8 cellular contexts compared by ENCODE assay signal in the genomic region with DNA sequence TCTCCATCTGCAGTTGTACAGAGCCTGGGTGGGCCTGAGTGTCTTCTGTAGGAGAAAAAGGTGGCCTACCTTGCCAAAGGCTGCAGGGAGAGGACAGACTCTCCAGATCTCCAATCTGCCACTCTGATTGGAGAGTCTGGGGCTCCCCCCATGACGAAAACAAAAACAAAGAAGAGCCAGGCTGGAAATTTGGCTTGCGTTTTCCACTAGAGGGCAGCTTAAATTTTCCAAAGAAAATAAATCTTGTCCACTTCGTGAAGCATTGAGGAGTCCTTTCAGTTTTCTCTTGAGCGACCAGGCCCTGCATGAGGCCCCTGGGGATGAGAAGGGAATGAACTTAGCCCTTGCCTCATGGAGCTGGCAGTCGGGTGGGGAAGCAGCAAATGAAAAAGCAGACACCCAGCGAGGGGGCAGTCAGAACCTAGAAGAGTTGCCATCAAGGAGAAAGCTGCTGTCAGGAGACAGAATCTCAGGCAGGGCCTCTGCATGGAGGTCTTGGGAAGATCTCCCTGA. TPM values are rescaled to one million over a fixed set of nuclear protein-coding genes. Genes with fewer than 3 reads are reported as not detected.
A peak's percentile ranks its signal among the peaks of the same experiment; 100 is the strongest.
DNase-seq lines count a peak whose midpoint lies in the region; ATAC-seq, FAIRE-seq and TF ChIP-seq lines count a peak whose summit lies in the region.

No MANE protein-coding gene starts in this region.

- H3K27me3 ChIP-seq in HAP-1 (ENCODE audit: low read depth) (no peaks in the 10 kb centered on the region), cardiac muscle cell (peaks cover 3% of the 10 kb centered on the region), spleen (replicated peaks in 1 of 7) (no peaks in the 10 kb centered on the region)

- no peak for TF ChIP-seq POLR2A in GM12891 (IDR thresholded peaks at IDR 0.05; ENCODE audit: low read depth, low read length)
- TF ChIP-seq POLR2A in spleen (IDR thresholded peaks at IDR 0.05): no peak

- peak; percentile 33 for TF ChIP-seq CTCF in AG04449 (IDR thresholded peaks at IDR 0.05; ENCODE audit: insufficient read depth, low read length, missing control alignments)
- TF ChIP-seq CTCF in cardiac muscle cell (IDR thresholded peaks at IDR 0.05; ENCODE audit: low read depth, low read length): peak; percentile 67
- TF ChIP-seq CTCF in spleen (IDR thresholded peaks at IDR 0.05 in 8 of 11, conservative IDR thresholded peaks at IDR 0.05 in 3 of 11): no peak

- intact Hi-C loops in spleen (cut with DNase I; ENCODE audit: low total_unique reads): no loop called here

- H3K27ac ChIP-seq in cardiac muscle cell (no peak overlapping the region), spleen (no peak overlapping the region)

- ATAC-seq in GM18873 (IDR thresholded peaks at IDR 0.05; ENCODE audit: low FRiP score, unreplicated experiment) (no peak), esophagus mucosa (no peak)

- CTCF ChIA-PET in AG04449 (lab: Yijun Ruan, JAX): interaction anchor here (0.6 to 2.9 kb wide), 20 partner anchors 9 to 197 kb away, joined by 3 to 21 read pairs (median 4); a partner anchor contains a TSS

- H3K4me3 ChIP-seq in AG04449 (ENCODE audit: low read depth, low read length) (no peak overlapping the region), HAP-1 (no peak overlapping the region), cardiac muscle cell (no peak overlapping the region), spleen (no peak overlapping the region)

- H3K9me3 ChIP-seq in HAP-1: no peaks in the 10 kb centered on the region
- H3K9me3 ChIP-seq in cardiac muscle cell (ENCODE audit: low read depth): no peaks in the 10 kb centered on the region
- no peaks in the 10 kb centered on the region for H3K9me3 ChIP-seq in spleen

- WGBS in spleen, 5 donors: 28 to 45% (median 38%) methylated on average over 6 of the region's 6 CpGs

- in situ Hi-C loops in HAP-1 (cut with MboI; ENCODE audit: low sequenced_read_pairs): no loop called here

- no peak for DNase-seq in AG04449 (ENCODE audit: low read depth, low spot score)
- peak; percentile 57 to 58 for DNase-seq in HAP-1 (ENCODE audit: low spot score in 2 of 2)
- peak; percentile 50 for DNase-seq in SKM-1 (lab: John Stamatoyannopoulos, UW; ENCODE audit: unreplicated experiment)
- peak; percentile 18 to 77 for DNase-seq in cardiac muscle cell (ENCODE audit: low read depth in 1 of 2, low spot score in 1 of 2)
- no peak for DNase-seq in GM12891 (ENCODE audit: insufficient read length, low spot score)
- DNase-seq in spleen: no peak

- H3K36me3 ChIP-seq in HAP-1 (replicated peaks): no peaks in the 10 kb centered on the region
- no peaks in the 10 kb centered on the region for H3K36me3 ChIP-seq in cardiac muscle cell
- H3K36me3 ChIP-seq in spleen: no peaks in the 10 kb centered on the region

- H3K4me1 ChIP-seq in HAP-1 (peaks cover 7% of the 10 kb centered on the region; the same call in 1 of the 2 replicates), cardiac muscle cell (ENCODE audit: low read depth) (no peaks in the 10 kb centered on the region), spleen (peaks cover 0 to 9% (median 0%) of the 10 kb centered on the region in 6 donors)

- FAIRE-seq in GM12891 (lab: Jason Lieb, UNC): no peak

- POLR2A ChIA-PET in AG04449 (lab: Yijun Ruan, JAX): no interaction called here

TF ChIP-seq in GM12891, 5 proteins besides CTCF, POLR2A, EP300 and RAD21:
- no peak for TF ChIP-seq SPI1 (IDR thresholded peaks at IDR 0.05; ENCODE audit: low read depth, low read length)
- TF ChIP-seq POU2F2 (IDR thresholded peaks at IDR 0.05; ENCODE audit: low read depth, low read length): no peak
- no peak for TF ChIP-seq PAX5 (IDR thresholded peaks at IDR 0.05; ENCODE audit: insufficient read depth, low read length, severe bottlenecking)
- TF ChIP-seq POLR2AphosphoS5 (IDR thresholded peaks at IDR 0.05; ENCODE audit: low read depth, low read length): no peak
- TF ChIP-seq TAF1 (IDR thresholded peaks at IDR 0.05; ENCODE audit: low read depth, low read length): no peak
TF ChIP-seq in GM12891: peak in this region for 0.

RNA-seq across cellular contexts. Expression of a gene that starts 8.2 kb away (rescaled TPM):
- total RNA-seq in cardiac muscle cell (1.8 and 4.4 TPM in 2 replicates), esophagus mucosa (7.7 TPM), spleen (10 to 100 TPM in 1 of 7 donors, 1 to 10 TPM in 6; 3.1 to 15.7 (median 6.0) TPM)
- polyA plus RNA-seq in cardiac muscle cell (4.7 and 10.5 TPM in 2 replicates), spleen (1 to 10 TPM; 1.7 to 4.6 (median 4.0) TPM)
- polyA plus RNA-seq in GM12891 (2012; ENCODE audit: low read depth, missing spikeins): 19.0 TPM

RNA-seq across cellular contexts. Expression of a gene that starts 59.6 kb away (rescaled TPM):
- total RNA-seq in cardiac muscle cell (58.9 and 63.2 TPM in 2 replicates), esophagus mucosa (71.8 TPM), spleen (100 to 1,000 TPM in 4 of 7 donors, 10 to 100 TPM in 3; 58.3 to 111 (median 105) TPM)
- polyA plus RNA-seq in cardiac muscle cell (111 and 146 TPM in 2 replicates), spleen (10 to 100 TPM; 18.1 to 24.9 (median 22.0) TPM)
- polyA plus RNA-seq in GM12891 (2012; ENCODE audit: low read depth, missing spikeins): 48.3 TPM

Comparison
In these comparisons a context has a peak if more than half of its experiments do, and no peak if none do; other contexts are left out.
1. DNase-seq: peak in HAP-1 (2 of 2), SKM-1 (single experiment) and cardiac muscle cell (2 of 2); none in AG04449 (single experiment), GM12891 (single experiment) and spleen (single experiment).
2. CTCF ChIP-seq: peak in AG04449 (single experiment) and cardiac muscle cell (single experiment); none in spleen (0 of 11).